ENCODE assay signal across 18 cellular contexts in the genomic region with DNA sequence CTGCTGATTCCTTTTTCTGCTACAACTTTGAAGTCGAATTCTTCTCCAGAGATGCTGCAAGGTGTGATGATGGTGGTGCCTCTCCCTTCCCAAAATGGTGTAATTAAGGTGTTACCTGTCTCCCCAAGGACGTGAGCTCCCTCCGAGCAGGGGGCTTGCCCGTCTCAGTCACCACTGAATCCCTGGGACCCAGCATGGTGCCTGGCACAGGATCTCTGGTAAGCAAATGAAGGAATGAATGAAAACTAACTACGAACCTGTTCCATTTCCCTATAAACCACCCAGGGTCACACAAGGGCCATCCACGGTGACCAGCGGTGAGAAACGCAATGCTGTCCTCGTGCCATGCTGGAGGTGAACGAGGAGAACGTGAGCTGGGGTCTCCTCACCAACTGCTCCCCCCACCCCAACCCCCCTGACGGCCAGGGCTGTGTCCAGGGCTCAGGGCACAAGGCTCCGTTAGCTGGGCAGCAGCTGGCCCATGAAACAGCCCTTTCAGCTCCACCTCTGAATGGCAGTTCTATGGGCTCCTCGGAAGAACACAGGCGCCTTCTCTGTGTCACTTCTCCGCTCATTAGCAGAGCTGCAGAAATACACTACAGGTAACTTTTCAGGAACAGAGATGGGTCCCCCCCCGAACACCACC. TPM values are rescaled to one million over a fixed set of nuclear protein-coding genes. Genes with fewer than 3 reads are reported as not detected.
DNase-seq lines count a peak whose midpoint lies in the region; ATAC-seq, FAIRE-seq and TF ChIP-seq lines count a peak whose summit lies in the region.
"Had no signal": no experiment of that assay in that cellular context is flagged by ENCODE, and none has a peak within 500 bp of the region (broad histone marks: within the 10 kb centered on the region; RNA-seq: fewer than 3 reads in every experiment).

No MANE protein-coding gene starts in this region.

- no TSS peak for BruUV-seq in Calu3 (replicated peaks; lab: Mats Ljungman, UMichigan)

- H3K4me1 Mint-ChIP-seq in T-helper 17 cell (peaks cover 26% of the 10 kb centered on the region), nephron (peaks cover 21% of the 10 kb centered on the region), Calu3 (ENCODE audit: low read depth, unreplicated experiment) (no peaks in the 10 kb centered on the region), glutamatergic neuron (ENCODE audit: low read depth, unreplicated experiment) (peaks cover 22% of the 10 kb centered on the region)

- TF ChIP-seq CTCF in nephron (IDR thresholded peaks at IDR 0.05; ENCODE audit: unreplicated experiment in 3 of 3) (no peak), Calu3 (IDR thresholded peaks at IDR 0.05; ENCODE audit: unreplicated experiment) (no peak), glutamatergic neuron (IDR thresholded peaks at IDR 0.05; ENCODE audit: partially characterized antibody, unreplicated experiment) (no peak)

- H3K9me3 Mint-ChIP-seq in nephron: no peaks in the 10 kb centered on the region
- H3K9me3 Mint-ChIP-seq in Calu3 (ENCODE audit: low read depth, unreplicated experiment): no peaks in the 10 kb centered on the region
- H3K9me3 Mint-ChIP-seq in glutamatergic neuron (ENCODE audit: unreplicated experiment): peaks cover 3% of the 10 kb centered on the region
- H3K9me3 Mint-ChIP-seq: HFFc6 had no signal

- H3K9me3 ChIP-seq in T-helper 17 cell (ENCODE audit: control insufficient read depth, low read length, poor library complexity, severe bottlenecking): no peaks in the 10 kb centered on the region
- H3K9me3 ChIP-seq: MG63 had no signal

- peak overlapping the region; percentile 92 for H3K27ac ChIP-seq in cingulate gyrus (ENCODE audit: low read depth, low read length)

- CTCF ChIA-PET in Calu3 (lab: Charles Lee): no interaction called here

- H3K36me3 Mint-ChIP-seq in T-helper 17 cell (ENCODE audit: low read depth) (no peaks in the 10 kb centered on the region), nephron (ENCODE audit: low read depth) (no peaks in the 10 kb centered on the region), Calu3 (ENCODE audit: insufficient read depth, unreplicated experiment) (peaks cover 19% of the 10 kb centered on the region), glutamatergic neuron (ENCODE audit: unreplicated experiment) (no peaks in the 10 kb centered on the region)

- intact Hi-C loops in Calu3 (cut with micrococcal nuclease; ENCODE audit: unreplicated experiment): no loop called here

- peak; percentile 59 for FAIRE-seq in urothelium cell line (lab: Jason Lieb, UNC)
- FAIRE-seq: HepG2, RCC 7860 had no signal

- H3K4me3 Mint-ChIP-seq in T-helper 17 cell (no peak overlapping the region), nephron (no peak overlapping the region), Calu3 (ENCODE audit: low read depth, unreplicated experiment) (no peak overlapping the region), glutamatergic neuron (ENCODE audit: unreplicated experiment) (no peak overlapping the region)
- H3K4me3 Mint-ChIP-seq: HFFc6 had no signal

- DNase-seq in T-helper 17 cell: no peak
- DNase-seq in urothelium cell line (ENCODE audit: low spot score): no peak
- DNase-seq in Calu3: no peak
- DNase-seq in NCI-H510A treated with DMSO at 0.1 percent for 48 hours (lab: John Stamatoyannopoulos, UW): no peak
- no peak for DNase-seq in glutamatergic neuron
- DNase-seq: COR-L47, DMS53, HFFc6, MG63, NCI-H1105, NCI-H1694 treated with DMSO at 0.1 percent for 48 hours, NCI-H82, SHP77 had no signal

- H3K27ac Mint-ChIP-seq in T-helper 17 cell: peak overlapping the region; percentile 57
- peak overlapping the region; percentile 44 to 59 (median 53) for H3K27ac Mint-ChIP-seq in nephron
- no peak overlapping the region for H3K27ac Mint-ChIP-seq in Calu3 (ENCODE audit: unreplicated experiment)
- no peak overlapping the region for H3K27ac Mint-ChIP-seq in glutamatergic neuron (ENCODE audit: unreplicated experiment)
- H3K27ac Mint-ChIP-seq: HFFc6 had no signal

- ATAC-seq in T-helper 17 cell: no peak
- ATAC-seq: HepG2 had no signal

- no peaks in the 10 kb centered on the region for H3K27me3 Mint-ChIP-seq in T-helper 17 cell
- H3K27me3 Mint-ChIP-seq in nephron (ENCODE audit: low read depth): peaks cover 7% of the 10 kb centered on the region
- peaks cover 1% of the 10 kb centered on the region for H3K27me3 Mint-ChIP-seq in Calu3 (ENCODE audit: unreplicated experiment)
- H3K27me3 Mint-ChIP-seq in glutamatergic neuron (ENCODE audit: unreplicated experiment): peaks cover 4% of the 10 kb centered on the region

RNA-seq across cellular contexts. Expression of a gene that starts 2.2 kb away (rescaled TPM):
- 1 to 10 TPM; 2.1 to 3.7 TPM for total RNA-seq in T-helper 17 cell
- total RNA-seq in Calu3 (2022): not detected in 2 replicates
- 0.22 TPM for total RNA-seq in glutamatergic neuron (ENCODE audit: unreplicated experiment)

RNA-seq across cellular contexts. Expression of a gene that starts 32.0 kb away (rescaled TPM):
- total RNA-seq in T-helper 17 cell (100 to 1,000 TPM; 563 to 601 TPM), Calu3 (2022) (not detected in 2 replicates), glutamatergic neuron (ENCODE audit: unreplicated experiment) (0.56 TPM)
- total RNA-seq: NCI-H460 had no signal

Comparison
In these comparisons a context has a peak if more than half of its experiments do, and no peak if none do; other contexts are left out.
1. H3K27ac Mint-ChIP-seq: peak in T-helper 17 cell (single experiment) and nephron (3 of 3); none in Calu3 (single experiment) and glutamatergic neuron (single experiment).
2. RNA of a gene that starts 32.0 kb away (total RNA-seq): 563 to 601 TPM in T-helper 17 cell; 0.56 TPM in glutamatergic neuron (single experiment) and not detected in Calu3; every median in the first group is over 100 times any median in the second.